Comparison of ENCODE assay signal across 1 cellular context in the genomic region with DNA sequence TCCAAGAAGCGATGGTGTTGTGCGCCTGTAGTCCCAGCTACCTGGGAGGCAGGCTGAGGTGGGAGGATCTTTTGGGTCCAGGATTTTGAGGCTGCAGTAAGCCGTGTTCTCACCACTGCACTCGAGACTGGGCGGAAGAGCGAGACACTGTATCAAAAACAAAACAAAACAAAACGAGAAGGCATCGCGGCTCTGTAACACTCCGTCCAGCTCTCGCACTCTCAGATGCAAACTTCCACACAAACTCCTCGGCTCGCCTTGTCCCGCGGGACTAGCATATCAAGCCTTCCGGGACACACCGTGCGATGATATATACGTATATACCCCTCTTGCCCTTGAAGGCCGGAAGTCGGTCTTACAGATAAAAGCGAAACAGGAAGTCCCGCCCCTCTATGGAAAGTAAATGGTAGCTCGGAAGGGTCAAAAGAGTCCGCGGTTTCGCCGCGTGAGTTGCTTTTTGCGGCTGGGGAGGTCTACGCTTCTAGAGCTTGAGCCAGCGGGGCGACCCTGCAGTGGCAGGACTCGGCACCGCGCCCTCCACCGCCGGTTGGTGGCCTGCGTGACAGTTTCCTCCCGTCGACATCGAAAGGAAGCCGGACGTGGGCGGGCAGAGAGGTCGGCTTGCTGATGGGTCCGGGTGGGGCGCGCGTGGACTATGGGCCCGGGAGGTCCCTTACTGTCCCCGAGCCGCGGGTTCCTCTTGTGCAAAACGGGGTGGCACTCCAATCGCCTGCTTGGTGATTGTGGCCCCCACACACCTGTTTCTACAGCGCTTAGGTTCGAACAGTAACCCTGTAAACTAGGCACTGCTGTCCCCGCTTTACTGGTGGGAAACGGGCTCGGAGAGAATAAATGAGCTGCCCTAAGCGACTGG.
TF ChIP-seq lines count a peak whose summit lies in the region.

A gene with protein sequence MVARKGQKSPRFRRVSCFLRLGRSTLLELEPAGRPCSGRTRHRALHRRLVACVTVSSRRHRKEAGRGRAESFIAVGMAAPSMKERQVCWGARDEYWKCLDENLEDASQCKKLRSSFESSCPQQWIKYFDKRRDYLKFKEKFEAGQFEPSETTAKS (plus strand): TSS at position 393 of the 874 bp plus-strand sequence. CDS start 11 bp downstream, at position 404.

TF ChIP-seq in HepG2, 621 proteins besides CTCF, POLR2A, EP300 and RAD21 (continued from another document and continues in another):
- peak; percentile 75; the same call in 1 of the 2 replicates for TF ChIP-seq ZNF776 (CRISPR knock-in tag; IDR thresholded peaks at IDR 0.05)
- TF ChIP-seq SALL2 (CRISPR knock-in tag; IDR thresholded peaks at IDR 0.05) = peak; percentile 45; the same call in 1 of the 2 replicates
- 0 out of 2 replicates have a peak, but pooled peaks have one; percentile 74 for TF ChIP-seq ZNF34 (CRISPR knock-in tag; IDR thresholded peaks at IDR 0.05; ENCODE audit: borderline replicate concordance)
- peak; percentile 32; the same call in 1 of the 2 replicates for TF ChIP-seq ZNF160 (CRISPR knock-in tag; IDR thresholded peaks at IDR 0.05)
- TF ChIP-seq ZNF234 (CRISPR knock-in tag; conservative IDR thresholded peaks at IDR 0.05) = peak; percentile 81; the same call in 1 of the 2 replicates
- peak; percentile 64; the same call in 1 of the 2 replicates for TF ChIP-seq DR1 (CRISPR knock-in tag; IDR thresholded peaks at IDR 0.05)
- peak; percentile 98 for TF ChIP-seq KAT8 (CRISPR knock-in tag; IDR thresholded peaks at IDR 0.05)
- no peak for TF ChIP-seq ZNF17 (CRISPR knock-in tag; IDR thresholded peaks at IDR 0.05)
- TF ChIP-seq KMT2A (CRISPR knock-in tag; IDR thresholded peaks at IDR 0.05) = peak; percentile 94
- TF ChIP-seq, protein P1, sequence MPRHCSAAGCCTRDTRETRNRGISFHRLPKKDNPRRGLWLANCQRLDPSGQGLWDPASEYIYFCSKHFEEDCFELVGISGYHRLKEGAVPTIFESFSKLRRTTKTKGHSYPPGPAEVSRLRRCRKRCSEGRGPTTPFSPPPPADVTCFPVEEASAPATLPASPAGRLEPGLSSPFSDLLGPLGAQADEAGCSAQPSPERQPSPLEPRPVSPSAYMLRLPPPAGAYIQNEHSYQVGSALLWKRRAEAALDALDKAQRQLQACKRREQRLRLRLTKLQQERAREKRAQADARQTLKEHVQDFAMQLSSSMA (CRISPR knock-in tag; IDR thresholded peaks at IDR 0.05) = peak; percentile 87
- no peak for TF ChIP-seq ZEB1 (IDR thresholded peaks at IDR 0.05; ENCODE audit: insufficient replicate concordance, low read depth)
- TF ChIP-seq, protein P2, sequence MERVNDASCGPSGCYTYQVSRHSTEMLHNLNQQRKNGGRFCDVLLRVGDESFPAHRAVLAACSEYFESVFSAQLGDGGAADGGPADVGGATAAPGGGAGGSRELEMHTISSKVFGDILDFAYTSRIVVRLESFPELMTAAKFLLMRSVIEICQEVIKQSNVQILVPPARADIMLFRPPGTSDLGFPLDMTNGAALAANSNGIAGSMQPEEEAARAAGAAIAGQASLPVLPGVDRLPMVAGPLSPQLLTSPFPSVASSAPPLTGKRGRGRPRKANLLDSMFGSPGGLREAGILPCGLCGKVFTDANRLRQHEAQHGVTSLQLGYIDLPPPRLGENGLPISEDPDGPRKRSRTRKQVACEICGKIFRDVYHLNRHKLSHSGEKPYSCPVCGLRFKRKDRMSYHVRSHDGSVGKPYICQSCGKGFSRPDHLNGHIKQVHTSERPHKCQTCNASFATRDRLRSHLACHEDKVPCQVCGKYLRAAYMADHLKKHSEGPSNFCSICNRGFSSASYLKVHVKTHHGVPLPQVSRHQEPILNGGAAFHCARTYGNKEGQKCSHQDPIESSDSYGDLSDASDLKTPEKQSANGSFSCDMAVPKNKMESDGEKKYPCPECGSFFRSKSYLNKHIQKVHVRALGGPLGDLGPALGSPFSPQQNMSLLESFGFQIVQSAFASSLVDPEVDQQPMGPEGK (CRISPR knock-in tag; IDR thresholded peaks at IDR 0.05) = peak; percentile 66
- TF ChIP-seq ZNF567 (CRISPR knock-in tag; IDR thresholded peaks at IDR 0.05; ENCODE audit: borderline replicate concordance) = peak; percentile 73; the same call in 1 of the 2 replicates
- TF ChIP-seq ZMYM3 (CRISPR knock-in tag; IDR thresholded peaks at IDR 0.05) = peak; percentile 60
- TF ChIP-seq CAMTA2 (CRISPR knock-in tag; IDR thresholded peaks at IDR 0.05; ENCODE audit: borderline replicate concordance) = peak; percentile 64; the same call in 1 of the 2 replicates
- TF ChIP-seq, protein P3, sequence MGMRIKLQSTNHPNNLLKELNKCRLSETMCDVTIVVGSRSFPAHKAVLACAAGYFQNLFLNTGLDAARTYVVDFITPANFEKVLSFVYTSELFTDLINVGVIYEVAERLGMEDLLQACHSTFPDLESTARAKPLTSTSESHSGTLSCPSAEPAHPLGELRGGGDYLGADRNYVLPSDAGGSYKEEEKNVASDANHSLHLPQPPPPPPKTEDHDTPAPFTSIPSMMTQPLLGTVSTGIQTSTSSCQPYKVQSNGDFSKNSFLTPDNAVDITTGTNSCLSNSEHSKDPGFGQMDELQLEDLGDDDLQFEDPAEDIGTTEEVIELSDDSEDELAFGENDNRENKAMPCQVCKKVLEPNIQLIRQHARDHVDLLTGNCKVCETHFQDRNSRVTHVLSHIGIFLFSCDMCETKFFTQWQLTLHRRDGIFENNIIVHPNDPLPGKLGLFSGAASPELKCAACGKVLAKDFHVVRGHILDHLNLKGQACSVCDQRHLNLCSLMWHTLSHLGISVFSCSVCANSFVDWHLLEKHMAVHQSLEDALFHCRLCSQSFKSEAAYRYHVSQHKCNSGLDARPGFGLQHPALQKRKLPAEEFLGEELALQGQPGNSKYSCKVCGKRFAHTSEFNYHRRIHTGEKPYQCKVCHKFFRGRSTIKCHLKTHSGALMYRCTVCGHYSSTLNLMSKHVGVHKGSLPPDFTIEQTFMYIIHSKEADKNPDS (CRISPR knock-in tag; IDR thresholded peaks at IDR 0.05) = peak; percentile 18; the same call in 1 of the 2 replicates
- no peak for TF ChIP-seq NONO (IDR thresholded peaks at IDR 0.05)
- TF ChIP-seq NONO (CRISPR knock-in tag; conservative IDR thresholded peaks at IDR 0.05) = peak; percentile 66; the same call in 1 of the 2 replicates
- peak; percentile 87 for TF ChIP-seq ZNF878 (CRISPR knock-in tag; IDR thresholded peaks at IDR 0.05)
- peak; percentile 65 for TF ChIP-seq SP4 (CRISPR knock-in tag; IDR thresholded peaks at IDR 0.05)
- peak; percentile 75; the same call in 1 of the 2 replicates for TF ChIP-seq ZFP90 (CRISPR knock-in tag; IDR thresholded peaks at IDR 0.05; ENCODE audit: borderline replicate concordance)
- TF ChIP-seq ZBTB38 (CRISPR knock-in tag; IDR thresholded peaks at IDR 0.05) = peak; percentile 87; the same call in 1 of the 2 replicates
- TF ChIP-seq, protein P4, sequence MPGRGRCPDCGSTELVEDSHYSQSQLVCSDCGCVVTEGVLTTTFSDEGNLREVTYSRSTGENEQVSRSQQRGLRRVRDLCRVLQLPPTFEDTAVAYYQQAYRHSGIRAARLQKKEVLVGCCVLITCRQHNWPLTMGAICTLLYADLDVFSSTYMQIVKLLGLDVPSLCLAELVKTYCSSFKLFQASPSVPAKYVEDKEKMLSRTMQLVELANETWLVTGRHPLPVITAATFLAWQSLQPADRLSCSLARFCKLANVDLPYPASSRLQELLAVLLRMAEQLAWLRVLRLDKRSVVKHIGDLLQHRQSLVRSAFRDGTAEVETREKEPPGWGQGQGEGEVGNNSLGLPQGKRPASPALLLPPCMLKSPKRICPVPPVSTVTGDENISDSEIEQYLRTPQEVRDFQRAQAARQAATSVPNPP (CRISPR knock-in tag; IDR thresholded peaks at IDR 0.05) = peak; percentile 91; the same call in 1 of the 2 replicates
- TF ChIP-seq HDAC1 (CRISPR knock-in tag; IDR thresholded peaks at IDR 0.05) = peak; percentile 94
- peak; percentile 99 for TF ChIP-seq ZNF350 (CRISPR knock-in tag; IDR thresholded peaks at IDR 0.05; ENCODE audit: borderline replicate concordance, low read depth)
- TF ChIP-seq ZNF367 (CRISPR knock-in tag; IDR thresholded peaks at IDR 0.05; ENCODE audit: borderline replicate concordance) = no peak
- TF ChIP-seq, protein P5, sequence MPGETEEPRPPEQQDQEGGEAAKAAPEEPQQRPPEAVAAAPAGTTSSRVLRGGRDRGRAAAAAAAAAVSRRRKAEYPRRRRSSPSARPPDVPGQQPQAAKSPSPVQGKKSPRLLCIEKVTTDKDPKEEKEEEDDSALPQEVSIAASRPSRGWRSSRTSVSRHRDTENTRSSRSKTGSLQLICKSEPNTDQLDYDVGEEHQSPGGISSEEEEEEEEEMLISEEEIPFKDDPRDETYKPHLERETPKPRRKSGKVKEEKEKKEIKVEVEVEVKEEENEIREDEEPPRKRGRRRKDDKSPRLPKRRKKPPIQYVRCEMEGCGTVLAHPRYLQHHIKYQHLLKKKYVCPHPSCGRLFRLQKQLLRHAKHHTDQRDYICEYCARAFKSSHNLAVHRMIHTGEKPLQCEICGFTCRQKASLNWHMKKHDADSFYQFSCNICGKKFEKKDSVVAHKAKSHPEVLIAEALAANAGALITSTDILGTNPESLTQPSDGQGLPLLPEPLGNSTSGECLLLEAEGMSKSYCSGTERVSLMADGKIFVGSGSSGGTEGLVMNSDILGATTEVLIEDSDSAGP (CRISPR knock-in tag; IDR thresholded peaks at IDR 0.05; ENCODE audit: borderline replicate concordance) = peak; percentile 96
- TF ChIP-seq, protein P6, sequence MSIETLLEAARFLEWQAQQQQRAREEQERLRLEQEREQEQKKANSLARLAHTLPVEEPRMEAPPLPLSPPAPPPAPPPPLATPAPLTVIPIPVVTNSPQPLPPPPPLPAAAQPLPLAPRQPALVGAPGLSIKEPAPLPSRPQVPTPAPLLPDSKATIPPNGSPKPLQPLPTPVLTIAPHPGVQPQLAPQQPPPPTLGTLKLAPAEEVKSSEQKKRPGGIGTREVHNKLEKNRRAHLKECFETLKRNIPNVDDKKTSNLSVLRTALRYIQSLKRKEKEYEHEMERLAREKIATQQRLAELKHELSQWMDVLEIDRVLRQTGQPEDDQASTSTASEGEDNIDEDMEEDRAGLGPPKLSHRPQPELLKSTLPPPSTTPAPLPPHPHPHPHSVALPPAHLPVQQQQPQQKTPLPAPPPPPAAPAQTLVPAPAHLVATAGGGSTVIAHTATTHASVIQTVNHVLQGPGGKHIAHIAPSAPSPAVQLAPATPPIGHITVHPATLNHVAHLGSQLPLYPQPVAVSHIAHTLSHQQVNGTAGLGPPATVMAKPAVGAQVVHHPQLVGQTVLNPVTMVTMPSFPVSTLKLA (IDR thresholded peaks at IDR 0.05) = 0 out of 2 replicates have a peak, but pooled peaks have one; percentile 22
- TF ChIP-seq NCOA1 (CRISPR knock-in tag; IDR thresholded peaks at IDR 0.05) = peak; percentile 79; the same call in 1 of the 2 replicates
- TF ChIP-seq, protein P7, sequence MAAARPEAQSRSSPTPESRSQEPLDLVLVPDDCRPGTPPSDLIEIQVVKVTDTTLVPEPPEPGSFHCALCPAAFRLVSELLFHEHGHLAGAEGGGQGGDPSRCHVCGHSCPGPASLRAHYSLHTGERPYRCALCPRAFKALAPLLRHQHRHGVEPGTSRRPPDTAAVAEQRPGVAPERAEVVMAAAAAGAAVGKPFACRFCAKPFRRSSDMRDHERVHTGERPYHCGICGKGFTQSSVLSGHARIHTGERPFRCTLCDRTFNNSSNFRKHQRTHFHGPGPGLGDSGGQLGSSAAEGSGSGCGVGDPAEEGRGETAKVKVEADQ (CRISPR knock-in tag; IDR thresholded peaks at IDR 0.05; ENCODE audit: borderline replicate concordance) = peak; percentile 96
- TF ChIP-seq, protein P8, sequence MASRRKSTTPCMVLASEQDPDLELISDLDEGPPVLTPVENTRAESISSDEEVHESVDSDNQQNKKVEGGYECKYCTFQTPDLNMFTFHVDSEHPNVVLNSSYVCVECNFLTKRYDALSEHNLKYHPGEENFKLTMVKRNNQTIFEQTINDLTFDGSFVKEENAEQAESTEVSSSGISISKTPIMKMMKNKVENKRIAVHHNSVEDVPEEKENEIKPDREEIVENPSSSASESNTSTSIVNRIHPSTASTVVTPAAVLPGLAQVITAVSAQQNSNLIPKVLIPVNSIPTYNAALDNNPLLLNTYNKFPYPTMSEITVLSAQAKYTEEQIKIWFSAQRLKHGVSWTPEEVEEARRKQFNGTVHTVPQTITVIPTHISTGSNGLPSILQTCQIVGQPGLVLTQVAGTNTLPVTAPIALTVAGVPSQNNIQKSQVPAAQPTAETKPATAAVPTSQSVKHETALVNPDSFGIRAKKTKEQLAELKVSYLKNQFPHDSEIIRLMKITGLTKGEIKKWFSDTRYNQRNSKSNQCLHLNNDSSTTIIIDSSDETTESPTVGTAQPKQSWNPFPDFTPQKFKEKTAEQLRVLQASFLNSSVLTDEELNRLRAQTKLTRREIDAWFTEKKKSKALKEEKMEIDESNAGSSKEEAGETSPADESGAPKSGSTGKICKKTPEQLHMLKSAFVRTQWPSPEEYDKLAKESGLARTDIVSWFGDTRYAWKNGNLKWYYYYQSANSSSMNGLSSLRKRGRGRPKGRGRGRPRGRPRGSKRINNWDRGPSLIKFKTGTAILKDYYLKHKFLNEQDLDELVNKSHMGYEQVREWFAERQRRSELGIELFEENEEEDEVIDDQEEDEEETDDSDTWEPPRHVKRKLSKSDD (CRISPR knock-in tag; IDR thresholded peaks at IDR 0.05; ENCODE audit: low read depth) = peak; percentile 66; the same call in 1 of the 2 replicates
- peak; percentile 88 for TF ChIP-seq ATF1 (CRISPR knock-in tag; IDR thresholded peaks at IDR 0.05)
- TF ChIP-seq TBX2 (CRISPR knock-in tag; IDR thresholded peaks at IDR 0.05; ENCODE audit: borderline replicate concordance) = peak; percentile 92
- peak; percentile 97 for TF ChIP-seq KDM5A (IDR thresholded peaks at IDR 0.05; ENCODE audit: borderline replicate concordance, low read length)
- 0 out of 2 replicates have a peak, but pooled peaks have one; percentile 76 for TF ChIP-seq ZNF354B (CRISPR knock-in tag; IDR thresholded peaks at IDR 0.05)
- TF ChIP-seq ARNTL (CRISPR knock-in tag; IDR thresholded peaks at IDR 0.05) = peak; percentile 82
- TF ChIP-seq, protein P9, sequence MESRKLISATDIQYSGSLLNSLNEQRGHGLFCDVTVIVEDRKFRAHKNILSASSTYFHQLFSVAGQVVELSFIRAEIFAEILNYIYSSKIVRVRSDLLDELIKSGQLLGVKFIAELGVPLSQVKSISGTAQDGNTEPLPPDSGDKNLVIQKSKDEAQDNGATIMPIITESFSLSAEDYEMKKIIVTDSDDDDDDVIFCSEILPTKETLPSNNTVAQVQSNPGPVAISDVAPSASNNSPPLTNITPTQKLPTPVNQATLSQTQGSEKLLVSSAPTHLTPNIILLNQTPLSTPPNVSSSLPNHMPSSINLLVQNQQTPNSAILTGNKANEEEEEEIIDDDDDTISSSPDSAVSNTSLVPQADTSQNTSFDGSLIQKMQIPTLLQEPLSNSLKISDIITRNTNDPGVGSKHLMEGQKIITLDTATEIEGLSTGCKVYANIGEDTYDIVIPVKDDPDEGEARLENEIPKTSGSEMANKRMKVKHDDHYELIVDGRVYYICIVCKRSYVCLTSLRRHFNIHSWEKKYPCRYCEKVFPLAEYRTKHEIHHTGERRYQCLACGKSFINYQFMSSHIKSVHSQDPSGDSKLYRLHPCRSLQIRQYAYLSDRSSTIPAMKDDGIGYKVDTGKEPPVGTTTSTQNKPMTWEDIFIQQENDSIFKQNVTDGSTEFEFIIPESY (CRISPR knock-in tag; IDR thresholded peaks at IDR 0.05) = no peak
- peak; percentile 38; the same call in 1 of the 2 replicates for TF ChIP-seq NCOA2 (CRISPR knock-in tag; IDR thresholded peaks at IDR 0.05)
